Comparison of ENCODE assay signal across 23 cellular contexts in genomic region chr6:43280234-43280633, GRCh38. TPM values are rescaled to one million over a fixed set of nuclear protein-coding genes. Genes with fewer than 3 reads are reported as not detected.
DNase-seq lines count a peak whose midpoint lies in the region; ATAC-seq and TF ChIP-seq lines count a peak whose summit lies in the region.
"Had no signal": no experiment of that assay in that cellular context is flagged by ENCODE, and none has a peak within 500 bp of the region (broad histone marks: within the 10 kb centered on the region; RNA-seq: fewer than 3 reads in every experiment).

No MANE protein-coding gene starts in this region.

- H3K27me3 ChIP-seq in Caco-2 (replicated peaks; ENCODE audit: control insufficient read depth, insufficient read depth, low read length) (no peaks in the 10 kb centered on the region), NT2/D1 (ENCODE audit: insufficient read depth, insufficient read length) (peaks cover 9% of the 10 kb centered on the region), neuronal stem cell (ENCODE audit: control insufficient read depth in 3 of 3, insufficient read depth in 3 of 3, low read depth in 1 of 3, low read length in 3 of 3) (peaks cover 0 to 15% (median 6%) of the 10 kb centered on the region in 3 experiments), prostate gland (replicated peaks; ENCODE audit: insufficient read depth) (peaks cover 3% of the 10 kb centered on the region)
- H3K27me3 ChIP-seq: BE2C had no signal

- H3K9ac ChIP-seq in NT2/D1 (ENCODE audit: insufficient read length, low read depth), result peak overlapping the region; percentile 26
- H3K9ac ChIP-seq in neuronal stem cell (ENCODE audit: low read depth, low read length, poor library complexity), result no peak overlapping the region
- H3K9ac ChIP-seq: BLaER1 had no signal

- H3K36me3 ChIP-seq in Caco-2 (ENCODE audit: control insufficient read depth, insufficient read depth, low read length), result no peaks in the 10 kb centered on the region
- H3K36me3 ChIP-seq in HEK293 (ENCODE audit: control insufficient read depth in 2 of 2, insufficient read depth in 1 of 2, low read length in 2 of 2), result no peaks in the 10 kb centered on the region
- no peaks in the 10 kb centered on the region for H3K36me3 ChIP-seq in NT2/D1 (ENCODE audit: insufficient read depth, insufficient read length, low read length)
- no peaks in the 10 kb centered on the region for H3K36me3 ChIP-seq in neuronal stem cell (replicated peaks in 1 of 2; ENCODE audit: control insufficient read depth in 2 of 2, insufficient read depth in 2 of 2, low read length in 2 of 2)
- H3K36me3 ChIP-seq in prostate gland, result no peaks in the 10 kb centered on the region
- H3K36me3 ChIP-seq: BE2C, BLaER1 had no signal

- no peaks in the 10 kb centered on the region for H3K79me1 ChIP-seq in neuronal stem cell (ENCODE audit: low read depth, low read length)

- no peak overlapping the region for H3K4me3 Mint-ChIP-seq in Caco-2 (ENCODE audit: unreplicated experiment)
- H3K4me3 Mint-ChIP-seq: CD4-positive, alpha-beta memory T cell; CD8-positive, alpha-beta memory T cell had no signal

- H4K91ac ChIP-seq in neuronal stem cell (ENCODE audit: low read depth, low read length, poor library complexity), result no peak overlapping the region

- no peaks in the 10 kb centered on the region for H3K36me3 Mint-ChIP-seq in Caco-2 (ENCODE audit: insufficient read depth, unreplicated experiment)
- H3K36me3 Mint-ChIP-seq: CD4-positive, alpha-beta memory T cell; CD4-positive, CD25-positive, alpha-beta regulatory T cell had no signal

- peak overlapping the region; percentile 8 for H2BK15ac ChIP-seq in neuronal stem cell (ENCODE audit: low read length)

- no peak overlapping the region for H3K23ac ChIP-seq in neuronal stem cell (ENCODE audit: low read depth, low read length, poor library complexity)

- H3K27ac Mint-ChIP-seq in Caco-2 (ENCODE audit: unreplicated experiment), result peak overlapping the region; percentile 21
- H3K27ac Mint-ChIP-seq: CD4-positive, alpha-beta memory T cell; CD4-positive, CD25-positive, alpha-beta regulatory T cell had no signal

- no peak overlapping the region for H3K4me3 ChIP-seq in Caco-2 (ENCODE audit: low read depth, low read length)
- no peak overlapping the region for H3K4me3 ChIP-seq in HEK293 (ENCODE audit: low read depth, low read length)
- H3K4me3 ChIP-seq in NT2/D1 (ENCODE audit: insufficient read length, low read depth), result no peak overlapping the region
- H3K4me3 ChIP-seq in neuronal stem cell (ENCODE audit: low read length in 2 of 2), result no peak overlapping the region
- H3K4me3 ChIP-seq in prostate gland, result no peak overlapping the region
- H3K4me3 ChIP-seq: BLaER1 had no signal

- H3K27ac ChIP-seq in HEK293 (ENCODE audit: extremely low read depth, low read depth, low read length) (no peak overlapping the region), neuronal stem cell (replicated peaks; ENCODE audit: low read length) (no peak overlapping the region), prostate gland (no peak overlapping the region)
- H3K27ac ChIP-seq: BLaER1 had no signal

- no peak overlapping the region for H2AFZ ChIP-seq in neuronal stem cell (ENCODE audit: low read length)

- no peak overlapping the region for H2BK120ac ChIP-seq in neuronal stem cell (ENCODE audit: low read depth, low read length)

- DNase-seq in Caco-2 (no peak), NT2/D1 (ENCODE audit: low read depth, low spot score) (no peak), neuronal stem cell (ENCODE audit: low spot score) (no peak), NCI-H2196 (lab: John Stamatoyannopoulos, UW; ENCODE audit: unreplicated experiment) (no peak), prostate gland (ENCODE audit: low spot score) (no peak)
- DNase-seq in NK-92 treated with Interleukin-12 subunit alpha and Interleukin-12 subunit beta, amount 100 ng/mL, for 24 hours (lab: John Stamatoyannopoulos, UW), result no peak
- DNase-seq: 8988T; ACHN; BE2C; C1 segment of cervical spinal cord; Calu3; CD4-positive, alpha-beta memory T cell; CD4-positive, CD25-positive, alpha-beta regulatory T cell; CD8-positive, alpha-beta memory T cell; COR-L47; DMS79 treated with DMSO at 0.1 percent for 48 hours; GF-D8 had no signal

- H2BK12ac ChIP-seq in neuronal stem cell (ENCODE audit: low read length), result no peak overlapping the region

- intact Hi-C loops in Caco-2 (cut with micrococcal nuclease; ENCODE audit: unreplicated experiment), result loop anchor here (2.0 kb wide), 1 partner anchor 17 kb away; no protein-coding TSS in a partner anchor
- intact Hi-C loops in prostate gland (cut with DNase I), result no loop called here

- H2BK5ac ChIP-seq in neuronal stem cell (ENCODE audit: low read length), result no peak overlapping the region

- no peak for TF ChIP-seq POLR2A in prostate gland (IDR thresholded peaks at IDR 0.05)

- POLR2A ChIA-PET in Caco-2 (lab: Charles Lee) (no interaction called here), HEK293 (lab: Yijun Ruan, JAX) (no interaction called here)

- H3K4me1 ChIP-seq in Caco-2 (peaks cover 42% of the 10 kb centered on the region), HEK293 (ENCODE audit: control insufficient read depth, insufficient read depth, low read length) (no peaks in the 10 kb centered on the region), NT2/D1 (ENCODE audit: insufficient read depth, insufficient read length) (peaks cover 15% of the 10 kb centered on the region), neuronal stem cell (ENCODE audit: control insufficient read depth in 2 of 2, insufficient read depth in 1 of 2, low read depth in 1 of 2, low read length in 2 of 2) (peaks cover 24 to 30% of the 10 kb centered on the region in 2 donors), prostate gland (replicated peaks) (no peaks in the 10 kb centered on the region)
- H3K4me1 ChIP-seq: BE2C had no signal

- ATAC-seq in HG02678 (IDR thresholded peaks at IDR 0.05; ENCODE audit: unreplicated experiment), result no peak

- H3K9me3 ChIP-seq in Caco-2 (no peaks in the 10 kb centered on the region), HEK293 (ENCODE audit: control insufficient read depth, insufficient read depth, low read depth, low read length) (no peaks in the 10 kb centered on the region), NT2/D1 (ENCODE audit: insufficient read depth, low read length) (no peaks in the 10 kb centered on the region), neuronal stem cell (replicated peaks in 1 of 2; ENCODE audit: control insufficient read depth in 2 of 2, insufficient read depth in 1 of 2, low read depth in 1 of 2, low read length in 2 of 2) (no peaks in the 10 kb centered on the region), prostate gland (no peaks in the 10 kb centered on the region)
- H3K9me3 ChIP-seq: BE2C, BLaER1 had no signal

- H3K14ac ChIP-seq in neuronal stem cell (ENCODE audit: low read length), result no peak overlapping the region

- H4K8ac ChIP-seq in neuronal stem cell (ENCODE audit: low read depth, low read length), result no peak overlapping the region

- CTCF ChIA-PET in Caco-2 (lab: Charles Lee), result interaction anchor here (0.8 to 1.9 kb wide), 4 partner anchors 12 to 51 kb away, joined by 3 to 9 read pairs (median 6); partner anchors contain the start of gene DNPH1
- CTCF ChIA-PET in HEK293 (lab: Yijun Ruan, JAX), result interaction anchor here (0.6 to 2.1 kb wide), 2 partner anchors 16 to 29 kb away, joined by 3 to 6 read pairs; no protein-coding TSS in a partner anchor

- peaks cover 25% of the 10 kb centered on the region for H3K4me1 Mint-ChIP-seq in Caco-2 (ENCODE audit: low read depth, unreplicated experiment)

- H2AK5ac ChIP-seq in neuronal stem cell (ENCODE audit: low read depth, low read length), result no peak overlapping the region

- no peak overlapping the region for H3K4me2 ChIP-seq in neuronal stem cell (ENCODE audit: insufficient read depth, low read length, poor library complexity, severe bottlenecking)
- H3K4me2 ChIP-seq: BLaER1 had no signal

- no peaks in the 10 kb centered on the region for H3K9me3 Mint-ChIP-seq in Caco-2 (ENCODE audit: unreplicated experiment)
- H3K9me3 Mint-ChIP-seq: CD4-positive, alpha-beta memory T cell; CD4-positive, CD25-positive, alpha-beta regulatory T cell; CD8-positive, alpha-beta memory T cell had no signal

- no peak overlapping the region for H3K4ac ChIP-seq in neuronal stem cell (ENCODE audit: low read length)

- peak overlapping the region; percentile 19 for H3K18ac ChIP-seq in neuronal stem cell (ENCODE audit: low read length)

- no CpG with 5 or more reads among the region's 2 CpGs for WGBS in neuronal stem cell (ENCODE audit: extremely low coverage in 2 of 2, insufficient read length in 2 of 2, insufficient replicate concordance in 1 of 2), 2 donors
- 73% methylated on average over 2 of the region's 2 CpGs for WGBS in prostate gland

- TF ChIP-seq CTCF in Caco-2 (IDR thresholded peaks at IDR 0.05; ENCODE audit: insufficient read depth in 1 of 2, low read depth in 1 of 2, low read length in 1 of 2, severe bottlenecking in 1 of 2, unreplicated experiment in 1 of 2), result no peak
- no peak for TF ChIP-seq CTCF in HEK293 (tag by site-specific recombination; IDR thresholded peaks at IDR 0.05)
- TF ChIP-seq CTCF in prostate gland (IDR thresholded peaks at IDR 0.05), result no peak

- no peaks in the 10 kb centered on the region for H3K27me3 Mint-ChIP-seq in Caco-2 (ENCODE audit: insufficient read depth, unreplicated experiment)

- BruUV-seq in Caco-2 (replicated peaks; lab: Mats Ljungman, UMichigan), result no TSS peak

TF ChIP-seq in HEK293, 187 proteins besides CTCF, POLR2A, EP300 and RAD21:
- TF ChIP-seq ZNF510 (tag by site-specific recombination; IDR thresholded peaks at IDR 0.05; ENCODE audit: insufficient replicate concordance), result no peak
- TF ChIP-seq ZNF664 (tag by site-specific recombination; IDR thresholded peaks at IDR 0.05), result peak; percentile 87

RNA-seq across cellular contexts. Expression of gene SLC22A7, which starts 17.8 kb away (rescaled TPM):
- total RNA-seq in Caco-2 (2022), result not detected in 2 replicates
- 0.01 TPM for polyA plus RNA-seq in neuronal stem cell (2013, experiment 1 of 2)
- not detected for polyA plus RNA-seq in neuronal stem cell (2013, experiment 2 of 2)
- total RNA-seq in prostate gland, result not detected
- total RNA-seq: A673; Calu3; CD4-positive, alpha-beta memory T cell; CD4-positive, CD25-positive, alpha-beta regulatory T cell; CD8-positive, alpha-beta memory T cell had no signal
- polyA plus RNA-seq: AG04450; CD14-positive monocyte; CD4-positive, alpha-beta memory T cell; CD4-positive, CD25-positive, alpha-beta regulatory T cell; CD8-positive, alpha-beta memory T cell had no signal

RNA-seq across cellular contexts. Expression of gene CRIP3, which starts 28.4 kb away (rescaled TPM):
- total RNA-seq in Caco-2 (2022) (not detected in 2 replicates), prostate gland (1 to 10 TPM in 1 of 2 donors, under 1 TPM in 1; 0.55 to 7.3 TPM)
- polyA plus RNA-seq in neuronal stem cell (2013, experiment 1 of 2), result 25.5 TPM
- polyA plus RNA-seq in neuronal stem cell (2013, experiment 2 of 2), result 24.5 TPM
- polyA plus RNA-seq: AG04450; CD4-positive, alpha-beta memory T cell; CD8-positive, alpha-beta memory T cell had no signal

RNA-seq across cellular contexts. Expression of gene TTBK1, which starts 37.0 kb away (rescaled TPM):
- total RNA-seq in Caco-2 (2022) (0.51 and 0.61 TPM in 2 replicates), prostate gland (under 1 TPM; 0.18 to 0.62 TPM)
- polyA plus RNA-seq in neuronal stem cell (2013, experiment 1 of 2), result 1.5 TPM
- polyA plus RNA-seq in neuronal stem cell (2013, experiment 2 of 2), result 1.5 TPM
- total RNA-seq: A673 had no signal
- polyA plus RNA-seq: AG04450; CD14-positive monocyte; CD4-positive, alpha-beta memory T cell; CD4-positive, CD25-positive, alpha-beta regulatory T cell; CD8-positive, alpha-beta memory T cell had no signal

RNA-seq across cellular contexts. Expression of gene DNPH1, which starts 51.0 kb away (rescaled TPM):
- 56.1 and 62.6 TPM in 2 replicates for total RNA-seq in Caco-2 (2022)
- 110 TPM for polyA plus RNA-seq in neuronal stem cell (2013, experiment 1 of 2)
- polyA plus RNA-seq in neuronal stem cell (2013, experiment 2 of 2), result 110 TPM
- total RNA-seq in prostate gland, result 100 to 1,000 TPM in 1 of 2 donors, 10 to 100 TPM in 1; 40.3 to 138 TPM
